Comparison of ENCODE assay signal across 21 cellular contexts in the genomic region with DNA sequence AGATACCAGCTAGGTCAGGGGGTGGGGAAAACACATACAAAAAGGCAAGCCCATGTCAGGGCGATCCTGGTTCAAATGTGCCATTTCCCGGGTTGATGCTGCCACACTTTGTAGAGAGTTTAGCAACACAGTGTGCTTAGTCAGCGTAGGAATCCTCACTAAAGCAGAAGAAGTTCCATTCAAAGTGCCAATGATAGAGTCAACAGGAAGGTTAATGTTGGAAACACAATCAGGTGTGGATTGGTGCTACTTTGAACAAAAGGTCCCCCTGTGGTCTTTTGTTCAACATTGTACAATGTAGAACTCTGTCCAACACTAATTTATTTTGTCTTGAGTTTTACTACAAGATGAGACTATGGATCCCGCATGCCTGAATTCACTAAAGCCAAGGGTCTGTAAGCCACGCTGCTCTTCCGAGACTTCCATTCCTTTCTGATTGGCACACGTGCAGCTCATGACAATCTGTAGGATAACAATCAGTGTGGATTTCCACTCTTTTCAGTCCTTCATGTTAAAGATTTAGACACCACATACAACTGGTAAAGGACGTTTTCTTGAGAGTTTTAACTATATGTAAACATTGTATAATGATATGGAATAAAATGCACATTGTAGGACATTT. TPM values are rescaled to one million over a fixed set of nuclear protein-coding genes. Genes with fewer than 3 reads are reported as not detected.
DNase-seq lines count a peak whose midpoint lies in the region; ATAC-seq and TF ChIP-seq lines count a peak whose summit lies in the region.
"Had no signal": no experiment of that assay in that cellular context is flagged by ENCODE, and none has a peak within 500 bp of the region (broad histone marks: within the 10 kb centered on the region; RNA-seq: fewer than 3 reads in every experiment).

No MANE protein-coding gene starts in this region.

- H3K36me3 ChIP-seq in cardiac muscle cell (peaks cover 19% of the 10 kb centered on the region), stomach smooth muscle (ENCODE audit: control insufficient read depth in 2 of 2, insufficient read depth in 2 of 2, low read length in 2 of 2) (peaks cover 33 to 47% of the 10 kb centered on the region in 2 donors), gastrocnemius medialis (peaks cover 0 to 1% of the 10 kb centered on the region in 2 donors), body of pancreas (replicated peaks in 1 of 2; ENCODE audit: insufficient read depth in 1 of 2, low read depth in 2 of 2) (peaks cover 0 to 13% of the 10 kb centered on the region in 2 donors)

- TF ChIP-seq POLR2A in gastrocnemius medialis (IDR thresholded peaks at IDR 0.05) = no peak
- TF ChIP-seq POLR2A in body of pancreas (IDR thresholded peaks at IDR 0.05) = no peak

- H3K4me1 ChIP-seq in cardiac muscle cell (ENCODE audit: low read depth) = peaks cover 19% of the 10 kb centered on the region
- H3K4me1 ChIP-seq in stomach smooth muscle (ENCODE audit: control insufficient read depth, insufficient read depth, low read length) = peaks cover 43% of the 10 kb centered on the region
- no peaks in the 10 kb centered on the region for H3K4me1 ChIP-seq in gastrocnemius medialis
- peaks cover 16% of the 10 kb centered on the region for H3K4me1 ChIP-seq in body of pancreas

- no peak overlapping the region for H3K9ac ChIP-seq in stomach smooth muscle (ENCODE audit: low read length in 2 of 2)

- DNase-seq in cardiac muscle cell (ENCODE audit: low read depth in 1 of 2, low spot score in 1 of 2) = no peak
- DNase-seq in left cardiac atrium = no peak
- peak; percentile 39 for DNase-seq in astrocyte of the hippocampus (ENCODE audit: low read depth, low spot score)
- DNase-seq in kidney tubule cell (ENCODE audit: low spot score) = peak; percentile 24
- DNase-seq in gastrocnemius medialis = no peak
- DNase-seq in NCI-H187 treated with DMSO at 0.1 percent for 48 hours (lab: John Stamatoyannopoulos, UW) = no peak
- no peak for DNase-seq in body of pancreas
- DNase-seq: 8988T; activated CD4-positive, alpha-beta T cell treated with anti-CD3 and anti-CD28 coated beads, Interleukin-2, amount 50 U/mL, for 4 hours; activated CD8-positive, alpha-beta memory T cell treated with anti-CD3 and anti-CD28 coated beads, Interleukin-2, amount 50 U/mL, for 4 hours; DND-41; foreskin fibroblast; MM.1S; spleen; stimulated activated CD4-positive, alpha-beta T cell treated with anti-CD3 and anti-CD28 coated beads, Interleukin-4, amount 100 ng/mL, for 1 hour; stimulated activated naive CD4-positive, alpha-beta T cell; T-helper 9 cell; tibial artery had no signal

- 74 to 75% methylated on average over 8 of the region's 8 CpGs for WGBS in body of pancreas, 2 donors

- intact Hi-C loops in left cardiac atrium (cut with DNase I) = no loop called here
- intact Hi-C loops in gastrocnemius medialis (cut with DNase I; ENCODE audit: low total_unique reads) = no loop called here
- intact Hi-C loops in body of pancreas (cut with DNase I) = no loop called here

- peak overlapping the region; percentile 70 for H3K27ac ChIP-seq in cardiac muscle cell
- peak overlapping the region; percentile 46 for H3K27ac ChIP-seq in stomach smooth muscle (ENCODE audit: low read length)
- no peak overlapping the region for H3K27ac ChIP-seq in gastrocnemius medialis
- H3K27ac ChIP-seq in body of pancreas = no peak overlapping the region
- H3K27ac ChIP-seq: epithelial cell of prostate, neutrophil, spleen had no signal

- H3K27me3 ChIP-seq in cardiac muscle cell (no peaks in the 10 kb centered on the region), stomach smooth muscle (ENCODE audit: control insufficient read depth in 1 of 2, insufficient read depth in 2 of 2, low read length in 2 of 2) (no peaks in the 10 kb centered on the region), gastrocnemius medialis (no peaks in the 10 kb centered on the region), body of pancreas (no peaks in the 10 kb centered on the region)
- H3K27me3 ChIP-seq: spleen, tibial artery had no signal

- in situ Hi-C loops in gastrocnemius medialis (cut with MboI; ENCODE audit: low sequenced_read_pairs in 4 of 4) = no loop called here

- no peak for TF ChIP-seq CTCF in cardiac muscle cell (IDR thresholded peaks at IDR 0.05; ENCODE audit: low read depth, low read length)
- TF ChIP-seq CTCF in gastrocnemius medialis (IDR thresholded peaks at IDR 0.05 in 4 of 5, conservative IDR thresholded peaks at IDR 0.05 in 1 of 5) = no peak
- no peak for TF ChIP-seq CTCF in body of pancreas (IDR thresholded peaks at IDR 0.05)

- H3K4me3 ChIP-seq in cardiac muscle cell (no peak overlapping the region), stomach smooth muscle (ENCODE audit: low read length in 2 of 2) (no peak overlapping the region), gastrocnemius medialis (no peak overlapping the region), body of pancreas (no peak overlapping the region)
- H3K4me3 ChIP-seq: spleen, tibial artery had no signal

- ATAC-seq in left cardiac atrium = no peak
- no peak for ATAC-seq in gastrocnemius medialis
- no peak for ATAC-seq in body of pancreas

- H3K9me3 ChIP-seq in cardiac muscle cell (ENCODE audit: low read depth) (no peaks in the 10 kb centered on the region), stomach smooth muscle (ENCODE audit: control insufficient read depth in 2 of 2, low read length in 2 of 2) (no peaks in the 10 kb centered on the region), gastrocnemius medialis (no peaks in the 10 kb centered on the region), body of pancreas (no peaks in the 10 kb centered on the region)
- H3K9me3 ChIP-seq: neutrophil, spleen, tibial artery had no signal

RNA-seq across cellular contexts. Expression of a gene that starts 28.9 kb away (rescaled TPM):
- total RNA-seq in cardiac muscle cell (6,553 and 8,453 TPM in 2 replicates), left cardiac atrium (1,000 to 10,000 TPM; 8,049 to 9,104 TPM), gastrocnemius medialis (1,000 to 10,000 TPM in 1 of 4 donors, 100 to 1,000 TPM in 3; 656 to 1,383 (median 909) TPM), body of pancreas (100 to 1,000 TPM; 417 to 435 TPM)
- polyA plus RNA-seq in cardiac muscle cell = 7,519 and 10,138 TPM in 2 replicates

RNA-seq across cellular contexts. Expression of a gene that starts 50.3 kb away (rescaled TPM):
- total RNA-seq in cardiac muscle cell = 13.3 and 14.1 TPM in 2 replicates
- polyA plus RNA-seq in cardiac muscle cell = 14.0 and 18.0 TPM in 2 replicates
- total RNA-seq in left cardiac atrium = 10 to 100 TPM; 18.2 to 20.3 TPM
- 10 to 100 TPM; 35.4 to 41.1 (median 38.6) TPM for total RNA-seq in gastrocnemius medialis
- total RNA-seq in body of pancreas = 1 to 10 TPM; 7.6 to 8.6 TPM

Comparison
In these comparisons a context has a peak if more than half of its experiments do, and no peak if none do; other contexts are left out.
1. DNase-seq: peak in astrocyte of the hippocampus (single experiment) and kidney tubule cell (single experiment); none in cardiac muscle cell (0 of 2), left cardiac atrium (single experiment), gastrocnemius medialis (0 of 2), NCI-H187 treated with DMSO at 0.1 percent for 48 hours (single experiment) and body of pancreas (0 of 4).
2. H3K27ac ChIP-seq: peak in cardiac muscle cell (single experiment) and stomach smooth muscle (single experiment); none in gastrocnemius medialis (0 of 4) and body of pancreas (0 of 4).